Comparison of ENCODE assay signal across 28 cellular contexts in the genomic region with DNA sequence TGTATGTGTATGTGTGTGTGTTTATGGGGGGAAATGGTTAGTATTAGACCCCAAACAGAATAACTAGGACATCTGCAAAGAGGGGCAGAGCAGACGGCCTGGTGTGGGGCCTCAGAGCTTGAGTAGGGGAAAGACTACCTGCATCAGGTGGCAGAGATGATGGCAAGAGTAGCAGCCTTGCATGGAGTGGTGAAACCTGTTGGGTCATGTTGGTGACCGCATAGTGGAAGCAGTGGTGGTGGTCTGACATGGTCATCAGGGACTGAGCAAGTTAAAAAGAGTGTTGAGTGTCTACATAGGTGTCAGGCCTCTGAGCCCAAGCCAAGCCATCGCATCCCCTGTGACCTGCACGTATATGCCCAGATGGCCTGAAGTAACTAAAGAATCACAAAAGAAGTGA.
"Had no signal": no experiment of that assay in that cellular context is flagged by ENCODE, and none has a peak within 500 bp of the region (broad histone marks: within the 10 kb centered on the region; RNA-seq: fewer than 3 reads in every experiment).

No MANE protein-coding gene starts in this region.

- H3K36me3 ChIP-seq: ascending aorta, cardiac muscle cell, colonic mucosa had no signal

- H3K27ac Mint-ChIP-seq: activated CD4-positive, alpha-beta T cell treated with anti-CD3 and anti-CD28 coated beads, Interleukin-2, amount 10 ng/mL, durations not matched to agents 7 days and 5 days; activated CD8-positive, alpha-beta T cell treated with anti-CD3 and anti-CD28 coated beads for 36 hours; activated naive CD4-positive, alpha-beta T cell treated with anti-CD3 and anti-CD28 coated beads, Interleukin-2, amount 10 ng/mL, durations not matched to agents 7 days and 5 days; activated naive CD4-positive, alpha-beta T cell treated with anti-CD3 and anti-CD28 coated beads, Interleukin-2, amount 50 U/mL, for 72 hours; activated naive CD8-positive, alpha-beta T cell treated with anti-CD3 and anti-CD28 coated beads, Interleukin-2, amount 10 ng/mL, durations not matched to agents 7 days and 5 days; brain; T-cell; T-helper 1 cell treated with Interleukin-12 subunit alpha and Interleukin-12 subunit beta and Interleukin-4 antibody, amounts not matched to agents 30 μg/mL and 1 μg/mL, for 36 hours had no signal

- H3K4me3 ChIP-seq: ascending aorta, breast epithelium, cardiac muscle cell, colonic mucosa had no signal

- H3K4me1 Mint-ChIP-seq: activated CD4-positive, alpha-beta T cell treated with anti-CD3 and anti-CD28 coated beads, Interleukin-2, amount 10 ng/mL, durations not matched to agents 7 days and 5 days; activated naive CD4-positive, alpha-beta T cell treated with anti-CD3 and anti-CD28 coated beads, Interleukin-2, amount 10 ng/mL, durations not matched to agents 7 days and 5 days; activated naive CD8-positive, alpha-beta T cell treated with anti-CD3 and anti-CD28 coated beads, Interleukin-2, amount 10 ng/mL, durations not matched to agents 7 days and 5 days; brain; T-cell had no signal

- H3K36me3 Mint-ChIP-seq: activated naive CD4-positive, alpha-beta T cell treated with anti-CD3 and anti-CD28 coated beads, Interleukin-2, amount 10 ng/mL, durations not matched to agents 7 days and 5 days; activated naive CD4-positive, alpha-beta T cell treated with anti-CD3 and anti-CD28 coated beads, Interleukin-2, amount 50 U/mL, for 72 hours; activated naive CD8-positive, alpha-beta T cell treated with anti-CD3 and anti-CD28 coated beads, Interleukin-2, amount 10 ng/mL, durations not matched to agents 7 days and 5 days; brain; T-cell had no signal

- ATAC-seq: activated CD8-positive, alpha-beta T cell treated with anti-CD3 and anti-CD28 coated beads for 36 hours; activated naive CD4-positive, alpha-beta T cell treated with anti-CD3 and anti-CD28 coated beads, Interleukin-2, amount 50 U/mL, for 72 hours; esophagus mucosa; T-cell had no signal

- H3K9me3 Mint-ChIP-seq: activated naive CD8-positive, alpha-beta T cell treated with anti-CD3 and anti-CD28 coated beads, Interleukin-2, amount 10 ng/mL, durations not matched to agents 7 days and 5 days; brain had no signal

- H3K27me3 Mint-ChIP-seq: activated CD4-positive, alpha-beta T cell treated with anti-CD3 and anti-CD28 coated beads, Interleukin-2, amount 10 ng/mL, durations not matched to agents 7 days and 5 days; activated CD8-positive, alpha-beta T cell treated with anti-CD3 and anti-CD28 coated beads for 36 hours; activated naive CD4-positive, alpha-beta T cell treated with anti-CD3 and anti-CD28 coated beads, Interleukin-2, amount 10 ng/mL, durations not matched to agents 7 days and 5 days; activated naive CD8-positive, alpha-beta T cell treated with anti-CD3 and anti-CD28 coated beads, Interleukin-2, amount 10 ng/mL, durations not matched to agents 7 days and 5 days; brain; T-cell had no signal

- DNase-seq: activated CD4-positive, alpha-beta T cell treated with anti-CD3 and anti-CD28 coated beads for 1 hour; activated CD4-positive, alpha-beta T cell treated with anti-CD3 and anti-CD28 coated beads for 4 hours; activated CD4-positive, alpha-beta T cell treated with anti-CD3 and anti-CD28 coated beads, Interleukin-2, amount 10 ng/mL, durations not matched to agents 7 days and 5 days; activated CD4-positive, alpha-beta T cell treated with anti-CD3 and anti-CD28 coated beads, Interleukin-2, amount 50 U/mL, for 4 hours; activated CD8-positive, alpha-beta memory T cell treated with anti-CD3 and anti-CD28 coated beads for 24 hours; activated CD8-positive, alpha-beta memory T cell treated with anti-CD3 and anti-CD28 coated beads, Interleukin-2, amount 50 U/mL, for 4 hours; activated CD8-positive, alpha-beta T cell treated with anti-CD3 and anti-CD28 coated beads for 36 hours; activated gamma-delta T cell; activated naive CD4-positive, alpha-beta T cell; activated naive CD4-positive, alpha-beta T cell treated with anti-CD3 and anti-CD28 coated beads, Interleukin-2, amount 10 ng/mL, durations not matched to agents 7 days and 5 days; activated naive CD8-positive, alpha-beta T cell treated with anti-CD3 and anti-CD28 coated beads, Interleukin-2, amount 10 ng/mL, durations not matched to agents 7 days and 5 days; activated T-cell treated with anti-CD3 and anti-CD28 coated beads, Interleukin-2, amount 50 U/mL, for 1 hour; activated T-cell treated with anti-CD3 and anti-CD28 coated beads, Interleukin-2, amount 50 U/mL, for 48 hours; central memory CD4-positive, alpha-beta T cell; cerebellar nuclear complex; colonic mucosa; effector CD8-positive, alpha-beta T cell; foreskin fibroblast; head of caudate nucleus; T-cell; T-helper 9 cell had no signal

- H3K27ac ChIP-seq: ascending aorta, breast epithelium, cardiac muscle cell, colonic mucosa had no signal

- H3K27me3 ChIP-seq: ascending aorta, breast epithelium, cardiac muscle cell, colonic mucosa had no signal

- H3K4me1 ChIP-seq: ascending aorta, breast epithelium, colonic mucosa had no signal

- H3K9me3 ChIP-seq: ascending aorta, breast epithelium, colonic mucosa had no signal

- H3K4me3 Mint-ChIP-seq: activated CD4-positive, alpha-beta T cell treated with anti-CD3 and anti-CD28 coated beads, Interleukin-2, amount 10 ng/mL, durations not matched to agents 7 days and 5 days; activated CD8-positive, alpha-beta T cell treated with anti-CD3 and anti-CD28 coated beads for 36 hours; activated naive CD4-positive, alpha-beta T cell treated with anti-CD3 and anti-CD28 coated beads, Interleukin-2, amount 10 ng/mL, durations not matched to agents 7 days and 5 days; activated naive CD8-positive, alpha-beta T cell treated with anti-CD3 and anti-CD28 coated beads, Interleukin-2, amount 10 ng/mL, durations not matched to agents 7 days and 5 days; brain; T-cell; T-helper 1 cell treated with Interleukin-12 subunit alpha and Interleukin-12 subunit beta and Interleukin-4 antibody, amounts not matched to agents 30 μg/mL and 1 μg/mL, for 36 hours had no signal
